In genomic region chr12:79127268-79127895, GRCh38 we compare ENCODE assay signal across 8 cellular contexts.
DNase-seq lines count a peak whose midpoint lies in the region; ATAC-seq lines count a peak whose summit lies in the region.

No MANE protein-coding gene starts in this region.

- H3K4me1 Mint-ChIP-seq in T-helper 17 cell, result no peaks in the 10 kb centered on the region

- peak; percentile 39 for DNase-seq in GF-D8 (lab: John Stamatoyannopoulos, UW)
- peak; percentile 82 for DNase-seq in HS-5 (ENCODE audit: low read depth)
- peak; percentile 95 for DNase-seq in fibroblast of peridontal ligament (ENCODE audit: extremely low read depth)
- no peak for DNase-seq in LoVo (ENCODE audit: low spot score)
- DNase-seq in T-helper 17 cell, result no peak
- no peak for DNase-seq in DMS153 treated with DMSO at 0.1 percent for 48 hours (lab: John Stamatoyannopoulos, UW; ENCODE audit: unreplicated experiment)
- no peak for DNase-seq in posterior vena cava (ENCODE audit: low spot score)

- ATAC-seq in GM21723 (IDR thresholded peaks at IDR 0.05; ENCODE audit: unreplicated experiment) (peak; percentile 90), T-helper 17 cell (no peak)

- no peaks in the 10 kb centered on the region for H3K36me3 Mint-ChIP-seq in T-helper 17 cell (ENCODE audit: low read depth)

- intact Hi-C loops in posterior vena cava (cut with DNase I), result no loop called here

- H3K4me3 Mint-ChIP-seq in T-helper 17 cell, result no peak overlapping the region

- H3K9me3 ChIP-seq in T-helper 17 cell (ENCODE audit: control insufficient read depth, low read length, poor library complexity, severe bottlenecking), result no peaks in the 10 kb centered on the region

- H3K27ac Mint-ChIP-seq in T-helper 17 cell, result no peak overlapping the region

- no peaks in the 10 kb centered on the region for H3K27me3 Mint-ChIP-seq in T-helper 17 cell

Comparison
In these comparisons a context has a peak if more than half of its experiments do, and no peak if none do; other contexts are left out.
1. DNase-seq: peak in GF-D8 (single experiment), HS-5 (single experiment) and fibroblast of peridontal ligament (single experiment); none in LoVo (single experiment), T-helper 17 cell (0 of 3), DMS153 treated with DMSO at 0.1 percent for 48 hours (single experiment) and posterior vena cava (single experiment).